Comparison of ENCODE assay signal across 8 cellular contexts in genomic region chr17:77085916-77086432, GRCh38. TPM values are rescaled to one million over a fixed set of nuclear protein-coding genes. Genes with fewer than 3 reads are reported as not detected.
DNase-seq lines count a peak whose midpoint lies in the region; ATAC-seq and TF ChIP-seq lines count a peak whose summit lies in the region.

No MANE protein-coding gene starts in this region.

- H3K36me3 ChIP-seq in Loucy (ENCODE audit: insufficient read depth, low read length) (no peaks in the 10 kb centered on the region), hepatocyte (replicated peaks; ENCODE audit: insufficient read depth, low read depth) (no peaks in the 10 kb centered on the region), WERI-Rb-1 (peaks cover 14% of the 10 kb centered on the region)

- H3K9me2 ChIP-seq in Loucy (replicated peaks; ENCODE audit: low read depth, low read length) (no peaks in the 10 kb centered on the region), hepatocyte (replicated peaks; ENCODE audit: insufficient read depth) (no peaks in the 10 kb centered on the region)

- H3K27me3 ChIP-seq in Loucy (ENCODE audit: insufficient read depth, low read length, poor library complexity, severe bottlenecking) (no peaks in the 10 kb centered on the region), hepatocyte (no peaks in the 10 kb centered on the region), WERI-Rb-1 (ENCODE audit: insufficient read depth, low read depth, severe bottlenecking) (no peaks in the 10 kb centered on the region)

- TF ChIP-seq CTCF in Loucy (conservative IDR thresholded peaks at IDR 0.05; ENCODE audit: low read length) = no peak
- no peak for TF ChIP-seq CTCF in nephron (IDR thresholded peaks at IDR 0.05; ENCODE audit: unreplicated experiment in 3 of 3)
- TF ChIP-seq CTCF in hepatocyte (IDR thresholded peaks at IDR 0.05; ENCODE audit: poor library complexity) = no peak
- TF ChIP-seq CTCF in WERI-Rb-1 (IDR thresholded peaks at IDR 0.05; ENCODE audit: low read depth, low read length) = no peak

- H3K4me2 ChIP-seq in Loucy (ENCODE audit: low read depth, low read length, poor library complexity, severe bottlenecking) (peak overlapping the region; percentile 80), hepatocyte (no peak overlapping the region)

- H3K27ac Mint-ChIP-seq in activated CD8-positive, alpha-beta memory T cell treated with anti-CD3 and anti-CD28 coated beads, Interleukin-2, amount 10 ng/mL, durations not matched to agents 7 days and 5 days = peak overlapping the region; percentile 53
- peak overlapping the region in 2 of 3 experiments; percentile 33 to 35 for H3K27ac Mint-ChIP-seq in nephron

- peaks cover 57% of the 10 kb centered on the region for H3K4me1 ChIP-seq in Loucy (ENCODE audit: insufficient read depth, low read length, poor library complexity, severe bottlenecking)
- H3K4me1 ChIP-seq in hepatocyte (ENCODE audit: insufficient read depth) = no peaks in the 10 kb centered on the region

- CTCF ChIA-PET in activated CD8-positive, alpha-beta memory T cell treated with anti-CD3 and anti-CD28 coated beads, Interleukin-2, amount 10 ng/mL, durations not matched to agents 7 days and 5 days (lab: Charles Lee) = interaction anchor here (0.7 to 3.9 kb wide), 9 partner anchors 12 to 272 kb away, joined by 3 to 46 read pairs (median 20); partner anchors contain the start of gene SEC14L1

- H3K27ac ChIP-seq in hepatocyte = no peak overlapping the region
- no peak overlapping the region for H3K27ac ChIP-seq in WERI-Rb-1

- no peaks in the 10 kb centered on the region for H3K9me3 Mint-ChIP-seq in activated CD8-positive, alpha-beta memory T cell treated with anti-CD3 and anti-CD28 coated beads, Interleukin-2, amount 10 ng/mL, durations not matched to agents 7 days and 5 days (ENCODE audit: low read depth)
- H3K9me3 Mint-ChIP-seq in nephron = no peaks in the 10 kb centered on the region

- DNase-seq in activated CD8-positive, alpha-beta memory T cell treated with anti-CD3 and anti-CD28 coated beads, Interleukin-2, amount 10 ng/mL, durations not matched to agents 7 days and 5 days = no peak
- no peak for DNase-seq in activated CD8-positive, alpha-beta memory T cell treated with anti-CD3 and anti-CD28 coated beads, Interleukin-2, amount 50 U/mL, for 48 hours
- DNase-seq in RPMI8226 = peak; percentile 81
- no peak for DNase-seq in hepatocyte (ENCODE audit: low spot score)
- no peak for DNase-seq in posterior vena cava (ENCODE audit: low spot score)
- DNase-seq in WERI-Rb-1 = no peak

- H3K9ac ChIP-seq in Loucy (ENCODE audit: low read depth, low read length, poor library complexity, severe bottlenecking) = peak overlapping the region; percentile 65

- H3K4me1 Mint-ChIP-seq in activated CD8-positive, alpha-beta memory T cell treated with anti-CD3 and anti-CD28 coated beads, Interleukin-2, amount 10 ng/mL, durations not matched to agents 7 days and 5 days = peaks cover 41% of the 10 kb centered on the region
- peaks cover 16% of the 10 kb centered on the region for H3K4me1 Mint-ChIP-seq in nephron

- H3K9me3 ChIP-seq in Loucy (ENCODE audit: insufficient read depth, low read depth, low read length) = no peaks in the 10 kb centered on the region
- no peaks in the 10 kb centered on the region for H3K9me3 ChIP-seq in hepatocyte (ENCODE audit: low read depth)
- no peaks in the 10 kb centered on the region for H3K9me3 ChIP-seq in WERI-Rb-1 (ENCODE audit: severe bottlenecking)

- H3K4me3 Mint-ChIP-seq in activated CD8-positive, alpha-beta memory T cell treated with anti-CD3 and anti-CD28 coated beads, Interleukin-2, amount 10 ng/mL, durations not matched to agents 7 days and 5 days = peak overlapping the region; percentile 21
- H3K4me3 Mint-ChIP-seq in nephron = peak overlapping the region in 2 of 3 experiments; percentile 23 to 40

- H2AFZ ChIP-seq in Loucy (ENCODE audit: low read length) (peak overlapping the region; percentile 78; the same call in 1 of the 2 replicates), hepatocyte (no peak overlapping the region)

- intact Hi-C loops in posterior vena cava (cut with DNase I) = loop anchor here (2.0 to 5.0 kb wide), 2 partner anchors 161 kb away; no protein-coding TSS in a partner anchor

- peaks cover 8% of the 10 kb centered on the region for H3F3A ChIP-seq in Loucy (ENCODE audit: low read depth)

- 75% methylated on average over 8 of the region's 8 CpGs for WGBS in hepatocyte (ENCODE audit: low lambda C conversion rate, missing lambda C conversion rate)

- H3K36me3 Mint-ChIP-seq in activated CD8-positive, alpha-beta memory T cell treated with anti-CD3 and anti-CD28 coated beads, Interleukin-2, amount 10 ng/mL, durations not matched to agents 7 days and 5 days = peaks cover 16% of the 10 kb centered on the region
- H3K36me3 Mint-ChIP-seq in nephron (ENCODE audit: low read depth) = peaks cover 10% of the 10 kb centered on the region

- peaks cover 3% of the 10 kb centered on the region for H3K27me3 Mint-ChIP-seq in activated CD8-positive, alpha-beta memory T cell treated with anti-CD3 and anti-CD28 coated beads, Interleukin-2, amount 10 ng/mL, durations not matched to agents 7 days and 5 days
- no peaks in the 10 kb centered on the region for H3K27me3 Mint-ChIP-seq in nephron (ENCODE audit: low read depth)

- ATAC-seq in activated CD8-positive, alpha-beta memory T cell treated with anti-CD3 and anti-CD28 coated beads, Interleukin-2, amount 10 ng/mL, durations not matched to agents 7 days and 5 days = no peak

- H4K20me1 ChIP-seq in Loucy (ENCODE audit: insufficient read depth, low read length, poor library complexity, severe bottlenecking) (no peaks in the 10 kb centered on the region), hepatocyte (ENCODE audit: insufficient read depth, poor library complexity, severe bottlenecking) (no peaks in the 10 kb centered on the region)

- H3K4me3 ChIP-seq in Loucy (ENCODE audit: low read length, poor library complexity, severe bottlenecking) (peak overlapping the region; percentile 71), hepatocyte (no peak overlapping the region), WERI-Rb-1 (ENCODE audit: low read depth, low read length) (no peak overlapping the region)

- H3K79me2 ChIP-seq in Loucy (ENCODE audit: insufficient read depth, low read length) (peaks cover 23% of the 10 kb centered on the region), hepatocyte (peaks cover 17% of the 10 kb centered on the region)

RNA-seq across cellular contexts. Expression of gene SEC14L1, which starts 54.8 kb away (rescaled TPM):
- 100 to 1,000 TPM in 1 of 2 experiments, 10 to 100 TPM in 1; 98.5 to 146 TPM for total RNA-seq in activated CD8-positive, alpha-beta memory T cell treated with anti-CD3 and anti-CD28 coated beads, Interleukin-2, amount 10 ng/mL, durations not matched to agents 7 days and 5 days
- total RNA-seq in hepatocyte (35.3 and 52.9 TPM in 2 replicates), posterior vena cava (10 to 100 TPM; 66.1 to 78.3 TPM)
- 70.8 and 71.4 TPM in 2 replicates for polyA plus RNA-seq in hepatocyte
